Comparison of ENCODE assay signal across 8 cellular contexts in the genomic region with DNA sequence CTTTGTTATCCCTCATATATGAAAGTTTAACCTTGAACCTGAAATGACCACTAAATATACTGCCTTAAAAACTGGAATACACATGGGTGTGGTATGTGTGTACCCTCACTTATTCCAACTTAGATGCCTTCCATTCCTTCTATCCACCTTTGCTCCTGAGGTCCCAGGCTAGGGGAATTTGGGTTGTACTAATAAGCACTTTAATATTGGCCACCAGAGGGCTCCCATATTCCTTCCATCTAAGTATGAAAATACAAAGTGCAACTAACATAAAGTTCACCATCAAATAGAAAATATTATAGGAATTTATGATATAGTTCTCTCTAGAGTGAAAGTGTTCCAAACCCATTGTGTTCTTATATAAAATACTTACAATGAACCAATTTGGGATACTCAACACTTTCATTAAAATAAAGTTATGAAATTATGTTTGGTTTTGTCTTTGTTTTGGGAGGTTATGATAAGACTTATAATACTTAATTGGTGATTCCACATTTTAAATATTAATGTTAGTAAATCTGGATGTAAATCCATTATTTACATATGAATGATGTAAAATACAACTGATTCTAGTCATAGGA.
DNase-seq lines count a peak whose midpoint lies in the region; ATAC-seq and TF ChIP-seq lines count a peak whose summit lies in the region.

No MANE protein-coding gene starts in this region.

- H3K27me3 Mint-ChIP-seq in GM23338 (ENCODE audit: insufficient read depth, low read depth, poor library complexity) = no peaks in the 10 kb centered on the region

- H3K9me3 Mint-ChIP-seq in GM23338 = no peaks in the 10 kb centered on the region

- no peaks in the 10 kb centered on the region for H3K27me3 ChIP-seq in GM23338 (ENCODE audit: insufficient read depth)
- no peaks in the 10 kb centered on the region for H3K27me3 ChIP-seq in psoas muscle (ENCODE audit: insufficient read depth in 3 of 3, low read length in 2 of 3)

- H3F3A ChIP-seq in GM23338 (replicated peaks; ENCODE audit: low read depth) = no peaks in the 10 kb centered on the region

- peaks cover 20% of the 10 kb centered on the region for H3K4me1 Mint-ChIP-seq in GM23338

- no peaks in the 10 kb centered on the region for H3K9me2 ChIP-seq in GM23338 (ENCODE audit: insufficient read depth)

- H3K27ac ChIP-seq in GM23338 (ENCODE audit: low read depth) (no peak overlapping the region), psoas muscle (no peak overlapping the region)

- no peaks in the 10 kb centered on the region for H3K79me2 ChIP-seq in GM23338 (replicated peaks; ENCODE audit: insufficient read depth)

- H3K27ac Mint-ChIP-seq in GM23338 = no peak overlapping the region

- TF ChIP-seq CTCF in GM23338 (conservative IDR thresholded peaks at IDR 0.05; ENCODE audit: low read depth in 2 of 2) (peak; percentile 61 to 82), foreskin fibroblast (IDR thresholded peaks at IDR 0.05; ENCODE audit: low read depth, low read length) (peak; percentile 66), psoas muscle (IDR thresholded peaks at IDR 0.05) (peak; percentile 51)

- no peaks in the 10 kb centered on the region for H3K36me3 Mint-ChIP-seq in GM23338 (ENCODE audit: low read depth)

- no peaks in the 10 kb centered on the region for H3K9me3 ChIP-seq in psoas muscle

- no peak overlapping the region for H2AFZ ChIP-seq in GM23338

- H3K36me3 ChIP-seq in GM23338 (ENCODE audit: insufficient read depth) (no peaks in the 10 kb centered on the region), psoas muscle (ENCODE audit: insufficient read depth in 1 of 2, low read depth in 1 of 2) (no peaks in the 10 kb centered on the region)

- peak; percentile 61; the same call in 2 of the 3 replicates for ATAC-seq in GM23338
- no peak for ATAC-seq in psoas muscle
- no peak for ATAC-seq in GM21737 (IDR thresholded peaks at IDR 0.05; ENCODE audit: unreplicated experiment)

- H3K4me3 ChIP-seq in GM23338 = no peak overlapping the region
- H3K4me3 ChIP-seq in foreskin fibroblast (ENCODE audit: low read depth in 1 of 2, low read length in 2 of 2) = no peak overlapping the region
- no peak overlapping the region for H3K4me3 ChIP-seq in psoas muscle

- no peak overlapping the region for H3K4me3 Mint-ChIP-seq in GM23338

- H3K4me2 ChIP-seq in GM23338 = no peak overlapping the region

- no peaks in the 10 kb centered on the region for H4K20me1 ChIP-seq in GM23338 (replicated peaks; ENCODE audit: insufficient read depth)

- DNase-seq in Daoy (ENCODE audit: low read depth) (peak; percentile 32), GM23338 (ENCODE audit: low spot score) (peak; percentile 76), NCI-H1105 treated with DMSO at 0.1 percent for 48 hours (lab: John Stamatoyannopoulos, UW) (peak; percentile 50), SW 1271 (lab: John Stamatoyannopoulos, UW) (peak; percentile 54 to 88), foreskin fibroblast (peak; percentile 36 to 79), psoas muscle (no peak)
- no peak for DNase-seq in activated T-cell treated with anti-CD3 and anti-CD28 coated beads, Interleukin-2, amount 50 U/mL, for 48 hours

- intact Hi-C loops in psoas muscle (cut with DNase I) = loop anchor here in 1 of 2 donors (10.0 kb wide), 1 partner anchor 240 kb away; no protein-coding TSS in a partner anchor

- H3K4me1 ChIP-seq in GM23338 (ENCODE audit: insufficient read depth) (peaks cover 18% of the 10 kb centered on the region), psoas muscle (no peaks in the 10 kb centered on the region)

TF ChIP-seq in GM23338, 12 proteins besides CTCF, POLR2A, EP300 and RAD21 (continues in another document):
- no peak for TF ChIP-seq ZNF331 (CRISPR knock-in tag; IDR thresholded peaks at IDR 0.05; ENCODE audit: low read depth)
- TF ChIP-seq POLR2AphosphoS5 (IDR thresholded peaks at IDR 0.05; ENCODE audit: low read depth) = no peak
- no peak for TF ChIP-seq ZNF114 (CRISPR knock-in tag; IDR thresholded peaks at IDR 0.05)
- no peak for TF ChIP-seq NANOG (IDR thresholded peaks at IDR 0.05; ENCODE audit: borderline replicate concordance)
- TF ChIP-seq, protein P1, sequence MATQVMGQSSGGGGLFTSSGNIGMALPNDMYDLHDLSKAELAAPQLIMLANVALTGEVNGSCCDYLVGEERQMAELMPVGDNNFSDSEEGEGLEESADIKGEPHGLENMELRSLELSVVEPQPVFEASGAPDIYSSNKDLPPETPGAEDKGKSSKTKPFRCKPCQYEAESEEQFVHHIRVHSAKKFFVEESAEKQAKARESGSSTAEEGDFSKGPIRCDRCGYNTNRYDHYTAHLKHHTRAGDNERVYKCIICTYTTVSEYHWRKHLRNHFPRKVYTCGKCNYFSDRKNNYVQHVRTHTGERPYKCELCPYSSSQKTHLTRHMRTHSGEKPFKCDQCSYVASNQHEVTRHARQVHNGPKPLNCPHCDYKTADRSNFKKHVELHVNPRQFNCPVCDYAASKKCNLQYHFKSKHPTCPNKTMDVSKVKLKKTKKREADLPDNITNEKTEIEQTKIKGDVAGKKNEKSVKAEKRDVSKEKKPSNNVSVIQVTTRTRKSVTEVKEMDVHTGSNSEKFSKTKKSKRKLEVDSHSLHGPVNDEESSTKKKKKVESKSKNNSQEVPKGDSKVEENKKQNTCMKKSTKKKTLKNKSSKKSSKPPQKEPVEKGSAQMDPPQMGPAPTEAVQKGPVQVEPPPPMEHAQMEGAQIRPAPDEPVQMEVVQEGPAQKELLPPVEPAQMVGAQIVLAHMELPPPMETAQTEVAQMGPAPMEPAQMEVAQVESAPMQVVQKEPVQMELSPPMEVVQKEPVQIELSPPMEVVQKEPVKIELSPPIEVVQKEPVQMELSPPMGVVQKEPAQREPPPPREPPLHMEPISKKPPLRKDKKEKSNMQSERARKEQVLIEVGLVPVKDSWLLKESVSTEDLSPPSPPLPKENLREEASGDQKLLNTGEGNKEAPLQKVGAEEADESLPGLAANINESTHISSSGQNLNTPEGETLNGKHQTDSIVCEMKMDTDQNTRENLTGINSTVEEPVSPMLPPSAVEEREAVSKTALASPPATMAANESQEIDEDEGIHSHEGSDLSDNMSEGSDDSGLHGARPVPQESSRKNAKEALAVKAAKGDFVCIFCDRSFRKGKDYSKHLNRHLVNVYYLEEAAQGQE (IDR thresholded peaks at IDR 0.05; ENCODE audit: unreplicated experiment) = no peak
- TF ChIP-seq EZH2phosphoT487 (IDR thresholded peaks at IDR 0.05; ENCODE audit: unreplicated experiment) = no peak
- TF ChIP-seq, protein P2, sequence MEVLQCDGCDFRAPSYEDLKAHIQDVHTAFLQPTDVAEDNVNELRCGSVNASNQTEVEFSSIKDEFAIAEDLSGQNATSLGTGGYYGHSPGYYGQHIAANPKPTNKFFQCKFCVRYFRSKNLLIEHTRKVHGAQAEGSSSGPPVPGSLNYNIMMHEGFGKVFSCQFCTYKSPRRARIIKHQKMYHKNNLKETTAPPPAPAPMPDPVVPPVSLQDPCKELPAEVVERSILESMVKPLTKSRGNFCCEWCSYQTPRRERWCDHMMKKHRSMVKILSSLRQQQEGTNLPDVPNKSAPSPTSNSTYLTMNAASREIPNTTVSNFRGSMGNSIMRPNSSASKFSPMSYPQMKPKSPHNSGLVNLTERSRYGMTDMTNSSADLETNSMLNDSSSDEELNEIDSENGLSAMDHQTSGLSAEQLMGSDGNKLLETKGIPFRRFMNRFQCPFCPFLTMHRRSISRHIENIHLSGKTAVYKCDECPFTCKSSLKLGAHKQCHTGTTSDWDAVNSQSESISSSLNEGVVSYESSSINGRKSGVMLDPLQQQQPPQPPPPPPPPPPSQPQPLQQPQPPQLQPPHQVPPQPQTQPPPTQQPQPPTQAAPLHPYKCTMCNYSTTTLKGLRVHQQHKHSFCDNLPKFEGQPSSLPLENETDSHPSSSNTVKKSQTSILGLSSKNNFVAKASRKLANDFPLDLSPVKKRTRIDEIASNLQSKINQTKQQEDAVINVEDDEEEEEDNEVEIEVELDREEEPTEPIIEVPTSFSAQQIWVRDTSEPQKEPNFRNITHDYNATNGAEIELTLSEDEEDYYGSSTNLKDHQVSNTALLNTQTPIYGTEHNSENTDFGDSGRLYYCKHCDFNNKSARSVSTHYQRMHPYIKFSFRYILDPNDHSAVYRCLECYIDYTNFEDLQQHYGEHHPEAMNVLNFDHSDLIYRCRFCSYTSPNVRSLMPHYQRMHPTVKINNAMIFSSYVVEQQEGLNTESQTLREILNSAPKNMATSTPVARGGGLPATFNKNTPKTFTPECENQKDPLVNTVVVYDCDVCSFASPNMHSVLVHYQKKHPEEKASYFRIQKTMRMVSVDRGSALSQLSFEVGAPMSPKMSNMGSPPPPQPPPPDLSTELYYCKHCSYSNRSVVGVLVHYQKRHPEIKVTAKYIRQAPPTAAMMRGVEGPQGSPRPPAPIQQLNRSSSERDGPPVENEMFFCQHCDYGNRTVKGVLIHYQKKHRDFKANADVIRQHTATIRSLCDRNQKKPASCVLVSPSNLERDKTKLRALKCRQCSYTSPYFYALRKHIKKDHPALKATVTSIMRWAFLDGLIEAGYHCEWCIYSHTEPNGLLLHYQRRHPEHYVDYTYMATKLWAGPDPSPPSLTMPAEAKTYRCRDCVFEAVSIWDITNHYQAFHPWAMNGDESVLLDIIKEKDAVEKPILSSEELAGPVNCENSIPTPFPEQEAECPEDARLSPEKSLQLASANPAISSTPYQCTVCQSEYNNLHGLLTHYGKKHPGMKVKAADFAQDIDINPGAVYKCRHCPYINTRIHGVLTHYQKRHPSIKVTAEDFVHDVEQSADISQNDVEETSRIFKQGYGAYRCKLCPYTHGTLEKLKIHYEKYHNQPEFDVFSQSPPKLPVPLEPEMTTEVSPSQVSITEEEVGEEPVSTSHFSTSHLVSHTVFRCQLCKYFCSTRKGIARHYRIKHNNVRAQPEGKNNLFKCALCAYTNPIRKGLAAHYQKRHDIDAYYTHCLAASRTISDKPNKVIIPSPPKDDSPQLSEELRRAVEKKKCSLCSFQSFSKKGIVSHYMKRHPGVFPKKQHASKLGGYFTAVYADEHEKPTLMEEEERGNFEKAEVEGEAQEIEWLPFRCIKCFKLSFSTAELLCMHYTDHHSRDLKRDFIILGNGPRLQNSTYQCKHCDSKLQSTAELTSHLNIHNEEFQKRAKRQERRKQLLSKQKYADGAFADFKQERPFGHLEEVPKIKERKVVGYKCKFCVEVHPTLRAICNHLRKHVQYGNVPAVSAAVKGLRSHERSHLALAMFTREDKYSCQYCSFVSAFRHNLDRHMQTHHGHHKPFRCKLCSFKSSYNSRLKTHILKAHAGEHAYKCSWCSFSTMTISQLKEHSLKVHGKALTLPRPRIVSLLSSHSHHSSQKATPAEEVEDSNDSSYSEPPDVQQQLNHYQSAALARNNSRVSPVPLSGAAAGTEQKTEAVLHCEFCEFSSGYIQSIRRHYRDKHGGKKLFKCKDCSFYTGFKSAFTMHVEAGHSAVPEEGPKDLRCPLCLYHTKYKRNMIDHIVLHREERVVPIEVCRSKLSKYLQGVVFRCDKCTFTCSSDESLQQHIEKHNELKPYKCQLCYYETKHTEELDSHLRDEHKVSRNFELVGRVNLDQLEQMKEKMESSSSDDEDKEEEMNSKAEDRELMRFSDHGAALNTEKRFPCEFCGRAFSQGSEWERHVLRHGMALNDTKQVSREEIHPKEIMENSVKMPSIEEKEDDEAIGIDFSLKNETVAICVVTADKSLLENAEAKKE (CRISPR knock-in tag; IDR thresholded peaks at IDR 0.05) = no peak
- no peak for TF ChIP-seq JUNB (IDR thresholded peaks at IDR 0.05; ENCODE audit: unreplicated experiment)
- no peak for TF ChIP-seq STAT1 (IDR thresholded peaks at IDR 0.05; ENCODE audit: unreplicated experiment)

Comparison
In these comparisons a context has a peak if more than half of its experiments do, and no peak if none do; other contexts are left out.
1. DNase-seq: peak in Daoy (single experiment), GM23338 (single experiment), NCI-H1105 treated with DMSO at 0.1 percent for 48 hours (single experiment), SW 1271 (2 of 2) and foreskin fibroblast (2 of 2); none in psoas muscle (0 of 2) and activated T-cell treated with anti-CD3 and anti-CD28 coated beads, Interleukin-2, amount 50 U/mL, for 48 hours (0 of 2).
2. Peak in every context shown above with its lines, with median percentiles within 50 percentile points of each other: CTCF ChIP-seq.